ENCODE assay signal across 28 cellular contexts in the genomic region with DNA sequence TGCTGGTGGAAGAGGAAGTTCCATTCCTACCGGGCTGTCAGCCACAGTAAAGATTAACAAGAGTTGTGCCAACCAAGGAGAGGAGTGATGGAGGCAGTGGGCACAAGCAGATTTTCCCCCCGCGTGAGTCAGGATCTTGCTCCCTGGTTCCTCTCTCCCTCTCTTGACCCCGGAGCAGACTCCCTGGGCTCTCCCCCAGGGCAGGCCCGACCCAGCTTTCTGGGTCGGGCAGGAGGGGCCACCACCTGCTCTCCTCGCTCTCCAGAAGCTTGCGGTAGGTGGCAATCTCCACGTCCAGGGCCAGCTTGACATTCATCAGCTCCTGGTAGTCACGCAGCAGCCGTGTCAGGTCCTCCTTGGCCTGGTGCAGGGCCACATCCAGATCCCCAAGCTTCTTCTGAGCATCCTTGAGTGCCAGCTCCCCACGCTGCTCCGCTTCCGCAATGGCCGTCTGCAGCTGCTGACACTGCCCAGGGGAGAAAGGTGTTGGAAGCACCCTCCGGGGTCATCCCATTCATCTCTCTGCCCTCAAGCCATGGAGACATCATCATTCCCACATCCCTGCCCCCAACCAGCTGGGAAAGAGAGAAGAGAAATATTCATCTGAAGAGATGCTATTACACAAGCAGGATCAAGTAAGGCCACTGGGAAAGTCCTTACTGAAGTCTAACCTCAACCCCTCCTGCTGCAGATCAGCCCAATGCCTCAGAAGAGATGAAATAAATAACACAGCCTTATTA. TPM values are rescaled to one million over a fixed set of nuclear protein-coding genes. Genes with fewer than 3 reads are reported as not detected.
"Had no signal": no experiment of that assay in that cellular context is flagged by ENCODE, and none has a peak within 500 bp of the region (broad histone marks: within the 10 kb centered on the region; RNA-seq: fewer than 3 reads in every experiment).

No MANE protein-coding gene starts in this region.

- DNase-seq: activated CD4-positive, alpha-beta memory T cell treated with anti-CD3 and anti-CD28 coated beads, Interleukin-2, amount 10 ng/mL, durations not matched to agents 7 days and 5 days; activated CD4-positive, alpha-beta T cell treated with anti-CD3 and anti-CD28 coated beads for 36 hours; activated CD4-positive, alpha-beta T cell treated with anti-CD3 and anti-CD28 coated beads, Interleukin-2, amount 50 U/mL, for 1 hour; activated naive CD4-positive, alpha-beta T cell treated with anti-CD3 and anti-CD28 coated beads, Interleukin-2, amount 50 U/mL, for 16 hours; activated naive CD8-positive, alpha-beta T cell treated with anti-CD3 and anti-CD28 coated beads, Interleukin-2, amount 10 ng/mL, durations not matched to agents 7 days and 5 days; activated T-cell treated with anti-CD3 and anti-CD28 coated beads, Interleukin-2, amount 50 U/mL, for 72 hours; adrenal gland; anterior cingulate cortex; MV-4-11; NCI-H1092 treated with DMSO at 0.1 percent for 48 hours; NCI-H1417 treated with DMSO at 0.1 percent for 48 hours; NCI-H1694; NCI-H2029; NCI-H2107; NCI-H2171 treated with DMSO at 0.1 percent for 48 hours; NCI-H526; NCI-H82; Peyer's patch; SHP77; T-helper 1 cell; WERI-Rb-1 had no signal

- H3K4me3 Mint-ChIP-seq: activated CD4-positive, alpha-beta memory T cell treated with anti-CD3 and anti-CD28 coated beads, Interleukin-2, amount 10 ng/mL, durations not matched to agents 7 days and 5 days; activated CD4-positive, alpha-beta T cell treated with anti-CD3 and anti-CD28 coated beads for 36 hours; activated naive CD8-positive, alpha-beta T cell treated with anti-CD3 and anti-CD28 coated beads, Interleukin-2, amount 10 ng/mL, durations not matched to agents 7 days and 5 days; activated T-cell treated with anti-CD3 and anti-CD28 coated beads, Interleukin-2, amount 50 U/mL, for 72 hours had no signal

- H3K27ac Mint-ChIP-seq: activated CD4-positive, alpha-beta memory T cell treated with anti-CD3 and anti-CD28 coated beads, Interleukin-2, amount 10 ng/mL, durations not matched to agents 7 days and 5 days; activated CD4-positive, alpha-beta T cell treated with anti-CD3 and anti-CD28 coated beads for 36 hours; activated naive CD8-positive, alpha-beta T cell treated with anti-CD3 and anti-CD28 coated beads, Interleukin-2, amount 10 ng/mL, durations not matched to agents 7 days and 5 days; activated T-cell treated with anti-CD3 and anti-CD28 coated beads, Interleukin-2, amount 50 U/mL, for 72 hours had no signal

- H3K4me3 ChIP-seq: adrenal gland, MG63, Peyer's patch had no signal

- ATAC-seq: activated CD4-positive, alpha-beta T cell treated with anti-CD3 and anti-CD28 coated beads for 36 hours; activated T-cell treated with anti-CD3 and anti-CD28 coated beads, Interleukin-2, amount 50 U/mL, for 72 hours had no signal

- H3K27ac ChIP-seq: adrenal gland, Peyer's patch, WERI-Rb-1 had no signal

- H3K4me1 ChIP-seq: adrenal gland had no signal

- H3K36me3 ChIP-seq: adrenal gland, MG63, Peyer's patch, WERI-Rb-1 had no signal

- H3K36me3 Mint-ChIP-seq: activated naive CD8-positive, alpha-beta T cell treated with anti-CD3 and anti-CD28 coated beads, Interleukin-2, amount 10 ng/mL, durations not matched to agents 7 days and 5 days had no signal

- H3K4me1 Mint-ChIP-seq: activated CD4-positive, alpha-beta memory T cell treated with anti-CD3 and anti-CD28 coated beads, Interleukin-2, amount 10 ng/mL, durations not matched to agents 7 days and 5 days had no signal

- H3K9me3 ChIP-seq: adrenal gland, MG63, Peyer's patch had no signal

- H3K27me3 ChIP-seq: MG63, Peyer's patch had no signal

- H3K27me3 Mint-ChIP-seq: activated CD4-positive, alpha-beta T cell treated with anti-CD3 and anti-CD28 coated beads for 36 hours had no signal

- H3K9me3 Mint-ChIP-seq: activated CD4-positive, alpha-beta memory T cell treated with anti-CD3 and anti-CD28 coated beads, Interleukin-2, amount 10 ng/mL, durations not matched to agents 7 days and 5 days; activated naive CD8-positive, alpha-beta T cell treated with anti-CD3 and anti-CD28 coated beads, Interleukin-2, amount 10 ng/mL, durations not matched to agents 7 days and 5 days; activated T-cell treated with anti-CD3 and anti-CD28 coated beads, Interleukin-2, amount 50 U/mL, for 72 hours had no signal

RNA-seq across cellular contexts. Expression of a gene that starts 9.0 kb away (rescaled TPM):
- total RNA-seq: activated CD4-positive, alpha-beta memory T cell treated with anti-CD3 and anti-CD28 coated beads, Interleukin-2, amount 10 ng/mL, durations not matched to agents 7 days and 5 days; activated CD4-positive, alpha-beta T cell treated with anti-CD3 and anti-CD28 coated beads for 36 hours; activated CD8-positive, alpha-beta memory T cell treated with anti-CD3 and anti-CD28 coated beads for 36 hours; activated naive CD8-positive, alpha-beta T cell treated with anti-CD3 and anti-CD28 coated beads, Interleukin-2, amount 10 ng/mL, durations not matched to agents 7 days and 5 days; cardiac septum; NCI-H460; OCI-LY7; Peyer's patch; SK-MEL-5; T-helper 2 cell treated with Interferon-gamma antibody and Interleukin-4, amounts not matched to agents 100 ng/mL and 5 ng/mL, for 36 hours had no signal

RNA-seq across cellular contexts. Expression of a gene that starts 11.2 kb away (rescaled TPM):
- total RNA-seq: activated CD4-positive, alpha-beta memory T cell treated with anti-CD3 and anti-CD28 coated beads, Interleukin-2, amount 10 ng/mL, durations not matched to agents 7 days and 5 days; activated naive CD8-positive, alpha-beta T cell treated with anti-CD3 and anti-CD28 coated beads, Interleukin-2, amount 10 ng/mL, durations not matched to agents 7 days and 5 days; adrenal gland; cardiac septum; NCI-H460; OCI-LY7; Peyer's patch; SK-MEL-5; T-helper 2 cell treated with Interferon-gamma antibody and Interleukin-4, amounts not matched to agents 100 ng/mL and 5 ng/mL, for 36 hours had no signal

RNA-seq across cellular contexts. Expression of a gene that starts 25.9 kb away (rescaled TPM):
- total RNA-seq: activated CD4-positive, alpha-beta memory T cell treated with anti-CD3 and anti-CD28 coated beads, Interleukin-2, amount 10 ng/mL, durations not matched to agents 7 days and 5 days; activated CD4-positive, alpha-beta T cell treated with anti-CD3 and anti-CD28 coated beads for 36 hours; activated CD8-positive, alpha-beta memory T cell treated with anti-CD3 and anti-CD28 coated beads for 36 hours; activated naive CD8-positive, alpha-beta T cell treated with anti-CD3 and anti-CD28 coated beads, Interleukin-2, amount 10 ng/mL, durations not matched to agents 7 days and 5 days; activated T-cell treated with anti-CD3 and anti-CD28 coated beads, Interleukin-2, amount 50 U/mL, for 72 hours; adrenal gland; cardiac septum; NCI-H460; OCI-LY7; Peyer's patch; T-helper 2 cell treated with Interferon-gamma antibody and Interleukin-4, amounts not matched to agents 100 ng/mL and 5 ng/mL, for 36 hours had no signal

RNA-seq across cellular contexts. Expression of a gene that starts 27.0 kb away (rescaled TPM):
- total RNA-seq: activated CD4-positive, alpha-beta memory T cell treated with anti-CD3 and anti-CD28 coated beads, Interleukin-2, amount 10 ng/mL, durations not matched to agents 7 days and 5 days; activated CD4-positive, alpha-beta T cell treated with anti-CD3 and anti-CD28 coated beads for 36 hours; activated CD8-positive, alpha-beta memory T cell treated with anti-CD3 and anti-CD28 coated beads for 36 hours; activated naive CD8-positive, alpha-beta T cell treated with anti-CD3 and anti-CD28 coated beads, Interleukin-2, amount 10 ng/mL, durations not matched to agents 7 days and 5 days; activated T-cell treated with anti-CD3 and anti-CD28 coated beads, Interleukin-2, amount 50 U/mL, for 72 hours; adrenal gland; cardiac septum; NCI-H460; OCI-LY7; Peyer's patch; SK-MEL-5; T-helper 2 cell treated with Interferon-gamma antibody and Interleukin-4, amounts not matched to agents 100 ng/mL and 5 ng/mL, for 36 hours had no signal
- polyA plus RNA-seq: adrenal gland had no signal

RNA-seq across cellular contexts. Expression of a gene that starts 45.8 kb away (rescaled TPM):
- total RNA-seq: activated CD4-positive, alpha-beta memory T cell treated with anti-CD3 and anti-CD28 coated beads, Interleukin-2, amount 10 ng/mL, durations not matched to agents 7 days and 5 days; activated CD4-positive, alpha-beta T cell treated with anti-CD3 and anti-CD28 coated beads for 36 hours; activated CD8-positive, alpha-beta memory T cell treated with anti-CD3 and anti-CD28 coated beads for 36 hours; activated naive CD8-positive, alpha-beta T cell treated with anti-CD3 and anti-CD28 coated beads, Interleukin-2, amount 10 ng/mL, durations not matched to agents 7 days and 5 days; activated T-cell treated with anti-CD3 and anti-CD28 coated beads, Interleukin-2, amount 50 U/mL, for 72 hours; adrenal gland; cardiac septum; NCI-H460; OCI-LY7; Peyer's patch; SK-MEL-5; T-helper 2 cell treated with Interferon-gamma antibody and Interleukin-4, amounts not matched to agents 100 ng/mL and 5 ng/mL, for 36 hours had no signal
- polyA plus RNA-seq: adrenal gland had no signal
